ENCODE assay signal across 20 cellular contexts in genomic region chr2:238691596-238692491, GRCh38.
"Had no signal": no experiment of that assay in that cellular context is flagged by ENCODE, and none has a peak within 500 bp of the region (broad histone marks: within the 10 kb centered on the region; RNA-seq: fewer than 3 reads in every experiment).

No MANE protein-coding gene starts in this region.

- H3K9me3 ChIP-seq: body of pancreas, ovary, thyroid gland had no signal

- H3K27me3 ChIP-seq: body of pancreas, ovary, thyroid gland had no signal

- ATAC-seq: activated naive CD4-positive, alpha-beta T cell treated with anti-CD3 and anti-CD28 coated beads, Interleukin-2, amount 50 U/mL, for 72 hours; body of pancreas; foreskin keratinocyte; sciatic nerve; stimulated activated effector memory CD8-positive, alpha-beta T cell treated with anti-CD3 and anti-CD28 coated beads, Interleukin-12 subunit alpha, Interleukin-12 subunit beta, amount 100 ng/mL, for 72 hours had no signal

- FAIRE-seq: colon had no signal

- H3K27ac ChIP-seq: body of pancreas, foreskin keratinocyte, ovary, thyroid gland had no signal

- H3K9me3 Mint-ChIP-seq: activated naive CD4-positive, alpha-beta T cell treated with anti-CD3 and anti-CD28 coated beads, Interleukin-2, amount 50 U/mL, for 72 hours; stimulated activated effector memory CD8-positive, alpha-beta T cell treated with anti-CD3 and anti-CD28 coated beads, Interleukin-12 subunit alpha, Interleukin-12 subunit beta, amount 100 ng/mL, for 72 hours; T-helper 2 cell treated with Interferon-gamma antibody and Interleukin-4, amounts not matched to agents 5 μg/mL and 100 μg/mL, for 36 hours had no signal

- H3K4me1 Mint-ChIP-seq: stimulated activated effector memory CD8-positive, alpha-beta T cell treated with anti-CD3 and anti-CD28 coated beads, Interleukin-12 subunit alpha, Interleukin-12 subunit beta, amount 100 ng/mL, for 72 hours had no signal

- DNase-seq: activated CD4-positive, alpha-beta T cell treated with anti-CD3 and anti-CD28 coated beads, Interleukin-2, amount 50 U/mL, for 48 hours; activated CD4-positive, CD25-positive, alpha-beta regulatory T cell treated with anti-CD3 and anti-CD28 coated beads, Interleukin-2, amount 50 U/mL, for 72 hours; activated effector memory CD4-positive, alpha-beta T cell treated with anti-CD3 and anti-CD28 coated beads, Interleukin-2, amount 50 U/mL, for 16 hours; activated T-cell treated with anti-CD3 and anti-CD28 coated beads, Interleukin-2, amount 50 U/mL, for 48 hours; amygdala; body of pancreas; caudate nucleus; foreskin keratinocyte; glutamatergic neuron; hypothalamus; kidney glomerular epithelial cell; ovary; stimulated activated CD4-positive, alpha-beta T cell treated with anti-CD3 and anti-CD28 coated beads, Interleukin-12 subunit alpha, Interleukin-12 subunit beta, amount 100 ng/mL, for 4 hours; stimulated activated CD4-positive, alpha-beta T cell treated with anti-CD3 and anti-CD28 coated beads, Interleukin-2, amount 100 ng/mL, for 24 hours; thyroid gland had no signal

- H3K4me1 ChIP-seq: body of pancreas, foreskin keratinocyte had no signal

- H3K4me3 ChIP-seq: body of pancreas, ovary, thyroid gland had no signal

- H3K27ac Mint-ChIP-seq: activated naive CD4-positive, alpha-beta T cell treated with anti-CD3 and anti-CD28 coated beads, Interleukin-2, amount 50 U/mL, for 72 hours; stimulated activated effector memory CD8-positive, alpha-beta T cell treated with anti-CD3 and anti-CD28 coated beads, Interleukin-12 subunit alpha, Interleukin-12 subunit beta, amount 100 ng/mL, for 72 hours; T-helper 2 cell treated with Interferon-gamma antibody and Interleukin-4, amounts not matched to agents 5 μg/mL and 100 μg/mL, for 36 hours had no signal

- H3K36me3 ChIP-seq: ovary, thyroid gland had no signal

- H3K4me3 Mint-ChIP-seq: stimulated activated effector memory CD8-positive, alpha-beta T cell treated with anti-CD3 and anti-CD28 coated beads, Interleukin-12 subunit alpha, Interleukin-12 subunit beta, amount 100 ng/mL, for 72 hours; T-helper 2 cell treated with Interferon-gamma antibody and Interleukin-4, amounts not matched to agents 5 μg/mL and 100 μg/mL, for 36 hours had no signal

- H3K36me3 Mint-ChIP-seq: activated naive CD4-positive, alpha-beta T cell treated with anti-CD3 and anti-CD28 coated beads, Interleukin-2, amount 50 U/mL, for 72 hours; stimulated activated effector memory CD8-positive, alpha-beta T cell treated with anti-CD3 and anti-CD28 coated beads, Interleukin-12 subunit alpha, Interleukin-12 subunit beta, amount 100 ng/mL, for 72 hours had no signal
